9 cellular contexts compared by ENCODE assay signal in the genomic region with DNA sequence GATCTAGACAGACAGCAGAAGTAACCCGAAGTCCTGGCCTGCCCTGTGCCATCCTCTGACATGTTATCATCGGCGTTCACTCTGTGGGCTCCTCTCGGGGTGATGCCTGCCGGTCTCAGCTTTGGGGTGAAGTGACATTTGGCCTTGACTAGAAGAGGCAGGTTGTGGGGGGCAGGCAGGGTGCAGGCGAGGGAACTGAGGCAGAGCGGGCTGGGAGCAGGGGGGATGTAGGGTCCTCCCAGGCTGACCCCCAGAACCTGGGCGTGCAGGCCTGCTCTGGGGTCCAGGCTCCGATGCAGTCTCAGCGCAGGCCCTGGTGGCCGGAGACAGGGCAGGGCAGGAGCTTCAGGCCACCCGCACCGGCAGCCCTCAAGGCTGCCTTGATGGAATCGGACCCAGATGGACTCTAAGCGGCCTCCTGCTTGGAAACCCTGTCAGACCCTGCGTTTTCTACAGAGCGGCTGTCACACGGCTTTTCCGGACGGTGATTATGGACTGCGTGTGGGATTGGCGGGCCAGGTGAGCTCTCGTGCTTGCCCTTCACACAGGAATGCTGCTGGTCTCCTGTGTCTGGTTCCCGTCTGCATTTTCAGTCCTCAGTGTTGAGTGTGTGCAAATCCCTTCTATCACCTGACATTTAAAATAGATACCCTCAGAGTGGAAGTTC. TPM values are rescaled to one million over a fixed set of nuclear protein-coding genes. Genes with fewer than 3 reads are reported as not detected.
DNase-seq lines count a peak whose midpoint lies in the region; ATAC-seq, FAIRE-seq and TF ChIP-seq lines count a peak whose summit lies in the region.
"Had no signal": no experiment of that assay in that cellular context is flagged by ENCODE, and none has a peak within 500 bp of the region (broad histone marks: within the 10 kb centered on the region; RNA-seq: fewer than 3 reads in every experiment).

No MANE protein-coding gene starts in this region.

- DNase-seq in H7 (peak; percentile 72), MCF 10A (ENCODE audit: unreplicated experiment) (no peak), kidney (no peak), smooth muscle cell (lab: John Stamatoyannopoulos, UW; ENCODE audit: unreplicated experiment) (no peak), NCI-H1048 (lab: John Stamatoyannopoulos, UW) (no peak)
- DNase-seq: DMS 273 treated with DMSO at 0.1 percent for 48 hours had no signal

- WGBS in smooth muscle cell (ENCODE audit: low lambda C conversion rate), result 90% methylated on average over 23 of the region's 24 CpGs

- H2AFZ ChIP-seq in smooth muscle cell (ENCODE audit: low read depth), result peak overlapping the region; percentile 56

- H3K27ac Mint-ChIP-seq in MCF 10A (ENCODE audit: low read depth, unreplicated experiment), result no peak overlapping the region

- intact Hi-C loops in MCF 10A (cut with micrococcal nuclease), result no loop called here
- intact Hi-C loops in kidney (cut with DNase I), result no loop called here

- peak overlapping the region; percentile 78 for H3K4me3 Mint-ChIP-seq in MCF 10A (ENCODE audit: unreplicated experiment)

- H3K4me1 Mint-ChIP-seq in MCF 10A (ENCODE audit: insufficient read depth, unreplicated experiment), result no peaks in the 10 kb centered on the region

- peak overlapping the region; percentile 84 for H3K4me2 ChIP-seq in smooth muscle cell

- H3F3A ChIP-seq in smooth muscle cell (ENCODE audit: low read depth), result peaks cover 12% of the 10 kb centered on the region

- no peaks in the 10 kb centered on the region for H3K27me3 Mint-ChIP-seq in MCF 10A (ENCODE audit: insufficient read depth, unreplicated experiment)

- H3K79me2 ChIP-seq in smooth muscle cell (ENCODE audit: low read depth), result no peaks in the 10 kb centered on the region

- H3K9me3 ChIP-seq in kidney (ENCODE audit: control insufficient read depth in 1 of 2, low read length in 2 of 2), result no peaks in the 10 kb centered on the region
- H3K9me3 ChIP-seq in smooth muscle cell (replicated peaks; ENCODE audit: low read depth), result no peaks in the 10 kb centered on the region

- H3K4me1 ChIP-seq in kidney (ENCODE audit: control insufficient read depth in 1 of 2, insufficient read depth in 1 of 2, low read depth in 1 of 2, low read length in 2 of 2) (peaks cover 0 to 10% of the 10 kb centered on the region in 2 donors), smooth muscle cell (ENCODE audit: low read depth) (peaks cover 12% of the 10 kb centered on the region)

- no peaks in the 10 kb centered on the region for H4K20me1 ChIP-seq in smooth muscle cell (ENCODE audit: low read depth)

- CTCF ChIA-PET in MCF 10A (lab: Yijun Ruan, JAX), result interaction anchor here (1.0 to 1.6 kb wide), 2 partner anchors 9 to 16 kb away, joined by 3 to 4 read pairs; no protein-coding TSS in a partner anchor

- H3K27ac ChIP-seq in kidney (ENCODE audit: low read depth in 2 of 2, low read length in 2 of 2) (no peak overlapping the region), smooth muscle cell (ENCODE audit: low read depth) (no peak overlapping the region)

- no peak for ATAC-seq in HG03095 (IDR thresholded peaks at IDR 0.05; ENCODE audit: unreplicated experiment)
- ATAC-seq in activated CD4-positive, CD25-positive, alpha-beta regulatory T cell treated with anti-CD3 and anti-CD28 coated beads, Interleukin-2, amount 50 U/mL, for 24 hours, result no peak
- no peak for ATAC-seq in HG02588 (IDR thresholded peaks at IDR 0.05; ENCODE audit: unreplicated experiment)

- no peaks in the 10 kb centered on the region for H3K9me3 Mint-ChIP-seq in MCF 10A (ENCODE audit: unreplicated experiment)

- H3K4me3 ChIP-seq in H7 (ENCODE audit: insufficient read depth, low read depth, low read length) (no peak overlapping the region), kidney (ENCODE audit: low read length in 2 of 2) (peak overlapping the region; percentile 61 to 88), smooth muscle cell (peak overlapping the region; percentile 51)

- H3K27me3 ChIP-seq in H7 (ENCODE audit: control insufficient read depth, insufficient read depth, low read length) (no peaks in the 10 kb centered on the region), smooth muscle cell (ENCODE audit: low read depth) (peaks cover 5% of the 10 kb centered on the region)

- no TSS peak for BruUV-seq in MCF 10A (replicated peaks; lab: Mats Ljungman, UMichigan)

- H3K9ac ChIP-seq in kidney (ENCODE audit: low read length in 2 of 2) (no peak overlapping the region), smooth muscle cell (ENCODE audit: low read depth) (no peak overlapping the region)

- no peak for TF ChIP-seq CTCF in MCF 10A (IDR thresholded peaks at IDR 0.05; ENCODE audit: unreplicated experiment)
- no peak for TF ChIP-seq CTCF in kidney (IDR thresholded peaks at IDR 0.05; ENCODE audit: borderline replicate concordance, extremely low read depth, insufficient read depth)
- no peak for TF ChIP-seq CTCF in smooth muscle cell (IDR thresholded peaks at IDR 0.05; ENCODE audit: borderline replicate concordance, insufficient read depth, poor library complexity, severe bottlenecking)

- POLR2A ChIA-PET in MCF 10A (lab: Yijun Ruan, JAX), result interaction anchor here (0.7 to 1.2 kb wide), 2 partner anchors 18 to 28 kb away, joined by 3 read pairs; no protein-coding TSS in a partner anchor

- H3K36me3 ChIP-seq in H7 (replicated peaks; ENCODE audit: control insufficient read depth, insufficient read depth, low read length) (no peaks in the 10 kb centered on the region), kidney (ENCODE audit: control insufficient read depth in 1 of 2, insufficient read depth in 2 of 2, low read length in 2 of 2) (no peaks in the 10 kb centered on the region), smooth muscle cell (ENCODE audit: low read depth) (no peaks in the 10 kb centered on the region)

- FAIRE-seq in kidney (lab: Jason Lieb, UNC), result no peak

- no peaks in the 10 kb centered on the region for H3K36me3 Mint-ChIP-seq in MCF 10A (ENCODE audit: insufficient read depth, unreplicated experiment)

RNA-seq across cellular contexts. Expression of gene JAKMIP3, which starts 0.8 kb away (rescaled TPM):
- total RNA-seq in H7 (2014; rRNA removed; shearing (Covaris generic)), result 0.42 and 0.63 TPM in 2 replicates
- not detected in 2 replicates for total RNA-seq in MCF 10A (2022)
- total RNA-seq in kidney, result 0.16 TPM
- polyA plus RNA-seq in kidney (ENCODE audit: insufficient read depth, low read depth, low replicate concordance), result 0.13 TPM
- not detected in 2 replicates for total RNA-seq in smooth muscle cell
- polyA plus RNA-seq in smooth muscle cell, result 0.09 and 0.37 TPM in 2 replicates
